ENCODE assay signal across 1 cellular context in genomic region chr9:129626079-129626943, GRCh38.
A peak's percentile ranks its signal among the peaks of the same experiment; 100 is the strongest.
TF ChIP-seq lines count a peak whose summit lies in the region.

A gene with protein sequence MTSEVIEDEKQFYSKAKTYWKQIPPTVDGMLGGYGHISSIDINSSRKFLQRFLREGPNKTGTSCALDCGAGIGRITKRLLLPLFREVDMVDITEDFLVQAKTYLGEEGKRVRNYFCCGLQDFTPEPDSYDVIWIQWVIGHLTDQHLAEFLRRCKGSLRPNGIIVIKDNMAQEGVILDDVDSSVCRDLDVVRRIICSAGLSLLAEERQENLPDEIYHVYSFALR (plus strand): TSS chr9:129626163. CDS start chr9:129632704, 6,541 bp downstream.

TF ChIP-seq in K562, 482 proteins besides CTCF, POLR2A, EP300 and RAD21 (continued from another document and continues in another):
- TF ChIP-seq ETV6 (IDR thresholded peaks at IDR 0.05; ENCODE audit: borderline replicate concordance in 1 of 2, low read depth in 2 of 2, low read length in 1 of 2) (no peak), ETV6 (CRISPR knock-in tag; IDR thresholded peaks at IDR 0.05; ENCODE audit: borderline replicate concordance) (no peak), GABPA (tag; conservative IDR thresholded peaks at IDR 0.05; ENCODE audit: low read depth) (peak; percentile 94), ZZZ3 (IDR thresholded peaks at IDR 0.05) (no peak), HLTF (IDR thresholded peaks at IDR 0.05) (no peak), NR2C2 (CRISPR knock-in tag; IDR thresholded peaks at IDR 0.05) (no peak), NR2C2 (tag; IDR thresholded peaks at IDR 0.05) (peak; percentile 57; the same call in 1 of the 2 replicates), ZNF217 (CRISPR knock-in tag; IDR thresholded peaks at IDR 0.05) (no peak), MAFF (IDR thresholded peaks at IDR 0.05; ENCODE audit: low read length) (no peak), NFATC3 (IDR thresholded peaks at IDR 0.05) (no peak), ZNF518B (CRISPR knock-in tag; IDR thresholded peaks at IDR 0.05) (no peak), HEY1 (CRISPR knock-in tag; IDR thresholded peaks at IDR 0.05; ENCODE audit: borderline replicate concordance) (no peak), ZNF24 (IDR thresholded peaks at IDR 0.05) (no peak), YY1 (IDR thresholded peaks at IDR 0.05; ENCODE audit: borderline replicate concordance in 1 of 3, control insufficient read depth in 1 of 3, extremely low read depth in 1 of 3, insufficient read depth in 3 of 3, insufficient read length in 1 of 3, insufficient replicate concordance in 2 of 3, low read depth in 1 of 3, low read length in 2 of 3) (peak in 2 of 3 experiments; percentile 31 to 54), CBFA2T3 (IDR thresholded peaks at IDR 0.05) (no peak), HMGXB4 (CRISPR knock-in tag; IDR thresholded peaks at IDR 0.05) (no peak; the same call in 1 of the 2 replicates), SMARCE1 (IDR thresholded peaks at IDR 0.05) (no peak), ZNF324 (CRISPR knock-in tag; IDR thresholded peaks at IDR 0.05) (no peak), KLF1 (tag; IDR thresholded peaks at IDR 0.05) (peak; percentile 54), ZNF77 (CRISPR knock-in tag; IDR thresholded peaks at IDR 0.05) (0 out of 2 replicates have a peak, but pooled peaks have one; percentile 43), SMARCA5 (IDR thresholded peaks at IDR 0.05) (no peak), CC2D1A (IDR thresholded peaks at IDR 0.05) (no peak), SETDB1 (IDR thresholded peaks at IDR 0.05; ENCODE audit: low read length) (no peak), KDM4B (IDR thresholded peaks at IDR 0.05; ENCODE audit: borderline replicate concordance in 2 of 2, low read depth in 1 of 2) (no peak), TEAD2 (tag; IDR thresholded peaks at IDR 0.05) (no peak), MED1 (CRISPR knock-in tag; IDR thresholded peaks at IDR 0.05; ENCODE audit: borderline replicate concordance) (no peak), DPF2 (IDR thresholded peaks at IDR 0.05) (no peak), TAF15 (IDR thresholded peaks at IDR 0.05; ENCODE audit: low read depth, low read length) (no peak), THAP7 (CRISPR knock-in tag; IDR thresholded peaks at IDR 0.05) (no peak), PRPF4 (IDR thresholded peaks at IDR 0.05; ENCODE audit: insufficient read depth, low read depth, low read length, poor library complexity, severe bottlenecking) (no peak), ZNF3 (CRISPR knock-in tag; IDR thresholded peaks at IDR 0.05) (no peak), SLC30A9 (CRISPR knock-in tag; IDR thresholded peaks at IDR 0.05) (no peak), ZNF75A (CRISPR knock-in tag; IDR thresholded peaks at IDR 0.05) (no peak), IRF9 (tag; IDR thresholded peaks at IDR 0.05) (no peak), PHB (CRISPR knock-in tag; IDR thresholded peaks at IDR 0.05) (no peak), SRF (CRISPR knock-in tag; IDR thresholded peaks at IDR 0.05) (no peak; a peak in 1 of 4 replicates), ZKSCAN1 (IDR thresholded peaks at IDR 0.05; ENCODE audit: low read depth, low read length) (no peak), SMAD2 (IDR thresholded peaks at IDR 0.05; ENCODE audit: low read depth, low read length) (no peak), TCF15 (CRISPR knock-in tag; IDR thresholded peaks at IDR 0.05) (no peak)
- TF ChIP-seq, protein P1, sequence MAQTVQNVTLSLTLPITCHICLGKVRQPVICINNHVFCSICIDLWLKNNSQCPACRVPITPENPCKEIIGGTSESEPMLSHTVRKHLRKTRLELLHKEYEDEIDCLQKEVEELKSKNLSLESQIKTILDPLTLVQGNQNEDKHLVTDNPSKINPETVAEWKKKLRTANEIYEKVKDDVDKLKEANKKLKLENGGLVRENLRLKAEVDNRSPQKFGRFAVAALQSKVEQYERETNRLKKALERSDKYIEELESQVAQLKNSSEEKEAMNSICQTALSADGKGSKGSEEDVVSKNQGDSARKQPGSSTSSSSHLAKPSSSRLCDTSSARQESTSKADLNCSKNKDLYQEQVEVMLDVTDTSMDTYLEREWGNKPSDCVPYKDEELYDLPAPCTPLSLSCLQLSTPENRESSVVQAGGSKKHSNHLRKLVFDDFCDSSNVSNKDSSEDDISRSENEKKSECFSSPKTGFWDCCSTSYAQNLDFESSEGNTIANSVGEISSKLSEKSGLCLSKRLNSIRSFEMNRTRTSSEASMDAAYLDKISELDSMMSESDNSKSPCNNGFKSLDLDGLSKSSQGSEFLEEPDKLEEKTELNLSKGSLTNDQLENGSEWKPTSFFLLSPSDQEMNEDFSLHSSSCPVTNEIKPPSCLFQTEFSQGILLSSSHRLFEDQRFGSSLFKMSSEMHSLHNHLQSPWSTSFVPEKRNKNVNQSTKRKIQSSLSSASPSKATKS (CRISPR knock-in tag; IDR thresholded peaks at IDR 0.05): no peak
- TF ChIP-seq, protein P2, sequence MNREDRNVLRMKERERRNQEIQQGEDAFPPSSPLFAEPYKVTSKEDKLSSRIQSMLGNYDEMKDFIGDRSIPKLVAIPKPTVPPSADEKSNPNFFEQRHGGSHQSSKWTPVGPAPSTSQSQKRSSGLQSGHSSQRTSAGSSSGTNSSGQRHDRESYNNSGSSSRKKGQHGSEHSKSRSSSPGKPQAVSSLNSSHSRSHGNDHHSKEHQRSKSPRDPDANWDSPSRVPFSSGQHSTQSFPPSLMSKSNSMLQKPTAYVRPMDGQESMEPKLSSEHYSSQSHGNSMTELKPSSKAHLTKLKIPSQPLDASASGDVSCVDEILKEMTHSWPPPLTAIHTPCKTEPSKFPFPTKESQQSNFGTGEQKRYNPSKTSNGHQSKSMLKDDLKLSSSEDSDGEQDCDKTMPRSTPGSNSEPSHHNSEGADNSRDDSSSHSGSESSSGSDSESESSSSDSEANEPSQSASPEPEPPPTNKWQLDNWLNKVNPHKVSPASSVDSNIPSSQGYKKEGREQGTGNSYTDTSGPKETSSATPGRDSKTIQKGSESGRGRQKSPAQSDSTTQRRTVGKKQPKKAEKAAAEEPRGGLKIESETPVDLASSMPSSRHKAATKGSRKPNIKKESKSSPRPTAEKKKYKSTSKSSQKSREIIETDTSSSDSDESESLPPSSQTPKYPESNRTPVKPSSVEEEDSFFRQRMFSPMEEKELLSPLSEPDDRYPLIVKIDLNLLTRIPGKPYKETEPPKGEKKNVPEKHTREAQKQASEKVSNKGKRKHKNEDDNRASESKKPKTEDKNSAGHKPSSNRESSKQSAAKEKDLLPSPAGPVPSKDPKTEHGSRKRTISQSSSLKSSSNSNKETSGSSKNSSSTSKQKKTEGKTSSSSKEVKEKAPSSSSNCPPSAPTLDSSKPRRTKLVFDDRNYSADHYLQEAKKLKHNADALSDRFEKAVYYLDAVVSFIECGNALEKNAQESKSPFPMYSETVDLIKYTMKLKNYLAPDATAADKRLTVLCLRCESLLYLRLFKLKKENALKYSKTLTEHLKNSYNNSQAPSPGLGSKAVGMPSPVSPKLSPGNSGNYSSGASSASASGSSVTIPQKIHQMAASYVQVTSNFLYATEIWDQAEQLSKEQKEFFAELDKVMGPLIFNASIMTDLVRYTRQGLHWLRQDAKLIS (CRISPR knock-in tag; IDR thresholded peaks at IDR 0.05): peak; percentile 90
- TF ChIP-seq, protein P3, sequence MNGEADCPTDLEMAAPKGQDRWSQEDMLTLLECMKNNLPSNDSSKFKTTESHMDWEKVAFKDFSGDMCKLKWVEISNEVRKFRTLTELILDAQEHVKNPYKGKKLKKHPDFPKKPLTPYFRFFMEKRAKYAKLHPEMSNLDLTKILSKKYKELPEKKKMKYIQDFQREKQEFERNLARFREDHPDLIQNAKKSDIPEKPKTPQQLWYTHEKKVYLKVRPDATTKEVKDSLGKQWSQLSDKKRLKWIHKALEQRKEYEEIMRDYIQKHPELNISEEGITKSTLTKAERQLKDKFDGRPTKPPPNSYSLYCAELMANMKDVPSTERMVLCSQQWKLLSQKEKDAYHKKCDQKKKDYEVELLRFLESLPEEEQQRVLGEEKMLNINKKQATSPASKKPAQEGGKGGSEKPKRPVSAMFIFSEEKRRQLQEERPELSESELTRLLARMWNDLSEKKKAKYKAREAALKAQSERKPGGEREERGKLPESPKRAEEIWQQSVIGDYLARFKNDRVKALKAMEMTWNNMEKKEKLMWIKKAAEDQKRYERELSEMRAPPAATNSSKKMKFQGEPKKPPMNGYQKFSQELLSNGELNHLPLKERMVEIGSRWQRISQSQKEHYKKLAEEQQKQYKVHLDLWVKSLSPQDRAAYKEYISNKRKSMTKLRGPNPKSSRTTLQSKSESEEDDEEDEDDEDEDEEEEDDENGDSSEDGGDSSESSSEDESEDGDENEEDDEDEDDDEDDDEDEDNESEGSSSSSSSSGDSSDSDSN (IDR thresholded peaks at IDR 0.05; ENCODE audit: borderline replicate concordance in 1 of 2, low read depth in 2 of 2, low read length in 2 of 2): no peak
- TF ChIP-seq, protein P4, sequence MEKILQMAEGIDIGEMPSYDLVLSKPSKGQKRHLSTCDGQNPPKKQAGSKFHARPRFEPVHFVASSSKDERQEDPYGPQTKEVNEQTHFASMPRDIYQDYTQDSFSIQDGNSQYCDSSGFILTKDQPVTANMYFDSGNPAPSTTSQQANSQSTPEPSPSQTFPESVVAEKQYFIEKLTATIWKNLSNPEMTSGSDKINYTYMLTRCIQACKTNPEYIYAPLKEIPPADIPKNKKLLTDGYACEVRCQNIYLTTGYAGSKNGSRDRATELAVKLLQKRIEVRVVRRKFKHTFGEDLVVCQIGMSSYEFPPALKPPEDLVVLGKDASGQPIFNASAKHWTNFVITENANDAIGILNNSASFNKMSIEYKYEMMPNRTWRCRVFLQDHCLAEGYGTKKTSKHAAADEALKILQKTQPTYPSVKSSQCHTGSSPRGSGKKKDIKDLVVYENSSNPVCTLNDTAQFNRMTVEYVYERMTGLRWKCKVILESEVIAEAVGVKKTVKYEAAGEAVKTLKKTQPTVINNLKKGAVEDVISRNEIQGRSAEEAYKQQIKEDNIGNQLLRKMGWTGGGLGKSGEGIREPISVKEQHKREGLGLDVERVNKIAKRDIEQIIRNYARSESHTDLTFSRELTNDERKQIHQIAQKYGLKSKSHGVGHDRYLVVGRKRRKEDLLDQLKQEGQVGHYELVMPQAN (IDR thresholded peaks at IDR 0.05; ENCODE audit: borderline replicate concordance): peak; percentile 98
